In genomic region chr19:17726914-17727773, GRCh38 we compare ENCODE assay signal across 17 cellular contexts. TPM values are rescaled to one million over a fixed set of nuclear protein-coding genes. Genes with fewer than 3 reads are reported as not detected.
"Had no signal": no experiment of that assay in that cellular context is flagged by ENCODE, and none has a peak within 500 bp of the region (broad histone marks: within the 10 kb centered on the region; RNA-seq: fewer than 3 reads in every experiment).

No MANE protein-coding gene starts in this region.

- H3K4me1 ChIP-seq: neural progenitor cell, prostate gland had no signal

- DNase-seq: activated CD4-positive, alpha-beta T cell treated with anti-CD3 and anti-CD28 coated beads for 1 hour; activated T-cell treated with anti-CD3 and anti-CD28 coated beads, Interleukin-2, amount 50 U/mL, for 1 hour; erythroblast; foreskin fibroblast; heart right ventricle; kidney; naive thymus-derived CD8-positive, alpha-beta T cell; stimulated activated CD4-positive, alpha-beta T cell treated with anti-CD3 and anti-CD28 coated beads, Interleukin-2, amount 100 ng/mL, for 48 hours; stimulated activated CD8-positive, alpha-beta memory T cell treated with anti-CD3 and anti-CD28 coated beads, Interleukin-4, amount 100 ng/mL, for 48 hours; stimulated activated naive CD4-positive, alpha-beta T cell; T-helper 1 cell; WERI-Rb-1 had no signal

- H3K27ac ChIP-seq: coronary artery, heart right ventricle, neural progenitor cell, prostate gland, tibial nerve, WERI-Rb-1 had no signal

- H3K9me3 ChIP-seq: prostate gland, tibial nerve had no signal

- H3K4me3 ChIP-seq: coronary artery, heart right ventricle, neural progenitor cell, prostate gland, tibial nerve had no signal

- H3K27me3 ChIP-seq: heart right ventricle, neural progenitor cell, tibial nerve had no signal

- H3K36me3 ChIP-seq: neural progenitor cell had no signal

RNA-seq across cellular contexts. Expression of gene UNC13A, which starts 39.0 kb away (rescaled TPM):
- total RNA-seq: subcutaneous adipose tissue had no signal
